Comparison of ENCODE assay signal across 12 cellular contexts in the genomic region with DNA sequence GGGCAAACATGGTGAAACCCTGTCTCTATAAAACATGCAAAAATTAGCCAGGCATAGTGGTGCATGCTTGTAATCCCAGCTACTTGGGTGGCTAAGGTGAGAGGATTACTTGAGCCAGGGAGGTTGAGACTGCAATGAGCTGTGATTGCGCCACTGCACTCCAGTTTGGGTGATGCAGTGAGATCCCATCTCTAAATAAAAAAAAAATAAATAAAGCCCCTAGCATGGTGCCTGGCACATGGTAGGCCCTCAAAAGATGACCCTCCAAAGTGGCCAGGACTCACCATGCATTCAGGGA.
DNase-seq lines count a peak whose midpoint lies in the region.
"Had no signal": no experiment of that assay in that cellular context is flagged by ENCODE, and none has a peak within 500 bp of the region (broad histone marks: within the 10 kb centered on the region; RNA-seq: fewer than 3 reads in every experiment).

No MANE protein-coding gene starts in this region.

- H3K14ac ChIP-seq in trophoblast cell (ENCODE audit: low read length), result no peak overlapping the region

- peak overlapping the region; percentile 55 to 93 (median 76); a peak in 21 of 22 replicates for H3K4me2 ChIP-seq in BLaER1 treated with 17β-estradiol and CSF1 and Interleukin-3, amounts not matched to agents 10 nM and 100 nM
- no peak overlapping the region for H3K4me2 ChIP-seq in trophoblast cell (ENCODE audit: low read length)

- peaks cover 39 to 95% (median 53%) of the 10 kb centered on the region in 10 experiments for H3K4me1 ChIP-seq in BLaER1 treated with 17β-estradiol and CSF1 and Interleukin-3, amounts not matched to agents 10 nM and 100 nM
- H3K4me1 ChIP-seq in CD8-positive, alpha-beta memory T cell (ENCODE audit: insufficient read depth, low read length), result peaks cover 89% of the 10 kb centered on the region
- H3K4me1 ChIP-seq in mucosa of rectum (ENCODE audit: control insufficient read depth in 2 of 2, insufficient read depth in 2 of 2, low read length in 2 of 2) (peaks cover 20 to 27% of the 10 kb centered on the region in 2 donors), trophoblast cell (ENCODE audit: control insufficient read depth in 1 of 2, insufficient read depth in 2 of 2, low read length in 2 of 2) (peaks cover 21 to 35% of the 10 kb centered on the region in 2 experiments)

- H3K27me3 Mint-ChIP-seq in CD8-positive, alpha-beta memory T cell, result no peaks in the 10 kb centered on the region
- H3K27me3 Mint-ChIP-seq in activated T-helper 2 cell treated with anti-CD3 and anti-CD28 coated beads, Interferon-gamma antibody, Interleukin-2, Interleukin-4, amounts not matched to agents 10 μg/mL and 5 μg/mL and 100 μg/mL, durations not matched to agents 14 hours and 24 hours and 36 hours (ENCODE audit: low read depth), result no peaks in the 10 kb centered on the region

- POLR2A ChIA-PET in CD8-positive, alpha-beta memory T cell (lab: Charles Lee), result interaction anchor here (1.9 kb wide), 1 partner anchor 53 kb away, joined by 12 read pairs; no protein-coding TSS in a partner anchor

- H4K20me1 ChIP-seq in BLaER1 treated with 17β-estradiol and CSF1 and Interleukin-3, amounts not matched to agents 10 nM and 100 nM, result peaks cover 22 to 97% (median 93%) of the 10 kb centered on the region in 11 experiments

- H3K4me1 Mint-ChIP-seq in CD8-positive, alpha-beta memory T cell, result peaks cover 72 to 89% (median 89%) of the 10 kb centered on the region in 3 donors
- H3K4me1 Mint-ChIP-seq in activated T-helper 2 cell treated with anti-CD3 and anti-CD28 coated beads, Interferon-gamma antibody, Interleukin-2, Interleukin-4, amounts not matched to agents 10 μg/mL and 5 μg/mL and 100 μg/mL, durations not matched to agents 14 hours and 24 hours and 36 hours (ENCODE audit: low read depth), result peaks cover 78% of the 10 kb centered on the region

- intact Hi-C loops in activated T-helper 2 cell treated with anti-CD3 and anti-CD28 coated beads, Interferon-gamma antibody, Interleukin-2, Interleukin-4, amounts not matched to agents 10 μg/mL and 5 μg/mL and 100 μg/mL, durations not matched to agents 14 hours and 24 hours and 36 hours (cut with micrococcal nuclease), result loop anchor here (1.0 to 5.0 kb wide), 10 partner anchors 18 to 193 kb away; no protein-coding TSS in a partner anchor

- no peak overlapping the region for H3K9ac ChIP-seq in BLaER1 treated with 17β-estradiol and CSF1 and Interleukin-3, amounts not matched to agents 10 nM and 100 nM
- H3K9ac ChIP-seq in mucosa of rectum (ENCODE audit: low read depth in 1 of 2, low read length in 2 of 2) (no peak overlapping the region), trophoblast cell (ENCODE audit: low read length) (no peak overlapping the region)

- H2AK5ac ChIP-seq in trophoblast cell (ENCODE audit: low read length), result no peak overlapping the region

- no peak for DNase-seq in CD8-positive, alpha-beta memory T cell
- no peak for DNase-seq in activated T-helper 2 cell treated with anti-CD3 and anti-CD28 coated beads, Interferon-gamma antibody, Interleukin-2, Interleukin-4, amounts not matched to agents 10 μg/mL and 5 μg/mL and 100 μg/mL, durations not matched to agents 14 hours and 24 hours and 36 hours (ENCODE audit: low spot score)
- DNase-seq in GDM1 (lab: John Stamatoyannopoulos, UW) (no peak), T-helper 9 cell (no peak), trophoblast cell (no peak)
- DNase-seq in stimulated activated naive CD4-positive, alpha-beta T cell (lab: John Stamatoyannopoulos, UW), result no peak
- DNase-seq: Caco-2, GOT3, NCI-H1105, retina had no signal

- H2BK120ac ChIP-seq in trophoblast cell (ENCODE audit: insufficient read depth, low read length, poor library complexity), result no peak overlapping the region

- no peak overlapping the region for H3K18ac ChIP-seq in trophoblast cell (ENCODE audit: low read length)

- H3K36me3 Mint-ChIP-seq in CD8-positive, alpha-beta memory T cell, result no peaks in the 10 kb centered on the region
- H3K36me3 Mint-ChIP-seq in activated T-helper 2 cell treated with anti-CD3 and anti-CD28 coated beads, Interferon-gamma antibody, Interleukin-2, Interleukin-4, amounts not matched to agents 10 μg/mL and 5 μg/mL and 100 μg/mL, durations not matched to agents 14 hours and 24 hours and 36 hours (ENCODE audit: low read depth), result peaks cover 21% of the 10 kb centered on the region

- H3K79me2 ChIP-seq in trophoblast cell (ENCODE audit: control insufficient read depth, insufficient read depth, low read length, poor library complexity), result no peaks in the 10 kb centered on the region

- no peak overlapping the region for H3K4ac ChIP-seq in trophoblast cell (ENCODE audit: low read depth, low read length)

- no peak overlapping the region for H4K91ac ChIP-seq in trophoblast cell (ENCODE audit: low read depth, low read length)

- H2BK12ac ChIP-seq in trophoblast cell (ENCODE audit: low read length), result no peak overlapping the region

- CTCF ChIA-PET in CD8-positive, alpha-beta memory T cell (lab: Charles Lee), result interaction anchor here (1.0 to 4.1 kb wide), 4 partner anchors 53 to 120 kb away, joined by 3 to 22 read pairs (median 10); no protein-coding TSS in a partner anchor

- peak overlapping the region in 5 of 8 donors; percentile 61 to 94 (median 79) for H3K27ac Mint-ChIP-seq in CD8-positive, alpha-beta memory T cell
- peak overlapping the region; percentile 91 for H3K27ac Mint-ChIP-seq in activated T-helper 2 cell treated with anti-CD3 and anti-CD28 coated beads, Interferon-gamma antibody, Interleukin-2, Interleukin-4, amounts not matched to agents 10 μg/mL and 5 μg/mL and 100 μg/mL, durations not matched to agents 14 hours and 24 hours and 36 hours

- H3K4me3 Mint-ChIP-seq in CD8-positive, alpha-beta memory T cell, result peak overlapping the region in 4 of 7 donors; percentile 51 to 89 (median 72)
- no peak overlapping the region for H3K4me3 Mint-ChIP-seq in activated T-helper 2 cell treated with anti-CD3 and anti-CD28 coated beads, Interferon-gamma antibody, Interleukin-2, Interleukin-4, amounts not matched to agents 10 μg/mL and 5 μg/mL and 100 μg/mL, durations not matched to agents 14 hours and 24 hours and 36 hours (ENCODE audit: low read depth)

- no peak overlapping the region for H4K12ac ChIP-seq in trophoblast cell (ENCODE audit: low read depth, low read length)

- no CpG with 5 or more reads among the region's 1 CpG for WGBS in trophoblast cell (ENCODE audit: extremely low coverage, insufficient coverage, insufficient read length)

- no peaks in the 10 kb centered on the region for H3K9me3 ChIP-seq in BLaER1 treated with 17β-estradiol and CSF1 and Interleukin-3, amounts not matched to agents 10 nM and 100 nM (replicated peaks in 1 of 11)
- H3K9me3 ChIP-seq in CD8-positive, alpha-beta memory T cell (ENCODE audit: low read length), result no peaks in the 10 kb centered on the region
- H3K9me3 ChIP-seq in mucosa of rectum (ENCODE audit: control insufficient read depth in 2 of 2, low read length in 2 of 2), result no peaks in the 10 kb centered on the region
- no peaks in the 10 kb centered on the region for H3K9me3 ChIP-seq in trophoblast cell (ENCODE audit: insufficient read depth, low read depth, low read length)
- H3K9me3 ChIP-seq: Caco-2 had no signal

- H4K8ac ChIP-seq in trophoblast cell (ENCODE audit: low read depth, low read length), result no peak overlapping the region

- H3K27ac ChIP-seq in BLaER1 treated with 17β-estradiol and CSF1 and Interleukin-3, amounts not matched to agents 10 nM and 100 nM, result no peak overlapping the region; a peak in 1 of 22 replicates
- H3K27ac ChIP-seq in CD8-positive, alpha-beta memory T cell (ENCODE audit: low read depth, low read length), result no peak overlapping the region
- H3K27ac ChIP-seq in mucosa of rectum (ENCODE audit: low read depth in 2 of 2, low read length in 2 of 2), result peak overlapping the region; percentile 59 to 73
- no peak overlapping the region for H3K27ac ChIP-seq in trophoblast cell (ENCODE audit: low read depth, low read length)

- no peak overlapping the region for H2BK5ac ChIP-seq in trophoblast cell (ENCODE audit: low read depth, low read length, poor library complexity)

- peaks cover 0 to 69% (median 0%) of the 10 kb centered on the region in 11 experiments; a peak in 8 of 22 replicates for H3K36me3 ChIP-seq in BLaER1 treated with 17β-estradiol and CSF1 and Interleukin-3, amounts not matched to agents 10 nM and 100 nM
- H3K36me3 ChIP-seq in CD8-positive, alpha-beta memory T cell (ENCODE audit: insufficient read depth, low read length), result no peaks in the 10 kb centered on the region
- H3K36me3 ChIP-seq in mucosa of rectum (ENCODE audit: control insufficient read depth in 2 of 2, insufficient read depth in 2 of 2, low read length in 2 of 2) (no peaks in the 10 kb centered on the region), trophoblast cell (ENCODE audit: control insufficient read depth in 1 of 2, insufficient read depth in 2 of 2, low read length in 2 of 2) (no peaks in the 10 kb centered on the region)

- no peaks in the 10 kb centered on the region for H3K9me3 Mint-ChIP-seq in CD8-positive, alpha-beta memory T cell
- H3K9me3 Mint-ChIP-seq in activated T-helper 2 cell treated with anti-CD3 and anti-CD28 coated beads, Interferon-gamma antibody, Interleukin-2, Interleukin-4, amounts not matched to agents 10 μg/mL and 5 μg/mL and 100 μg/mL, durations not matched to agents 14 hours and 24 hours and 36 hours, result no peaks in the 10 kb centered on the region

- H3K79me1 ChIP-seq in trophoblast cell (ENCODE audit: low read length), result peaks cover 4% of the 10 kb centered on the region

- H3K4me3 ChIP-seq in BLaER1 treated with 17β-estradiol and CSF1 and Interleukin-3, amounts not matched to agents 10 nM and 100 nM, result no peak overlapping the region; a peak in 1 of 20 replicates
- no peak overlapping the region for H3K4me3 ChIP-seq in CD8-positive, alpha-beta memory T cell (ENCODE audit: low read length)
- H3K4me3 ChIP-seq in mucosa of rectum (ENCODE audit: low read length in 2 of 2) (no peak overlapping the region), trophoblast cell (ENCODE audit: low read depth, low read length) (no peak overlapping the region)

- 0 out of 22 replicates have a peak, but pooled peaks cover 0 to 7% (median 0%) of the 10 kb centered on the region in 11 experiments for H3K27me3 ChIP-seq in BLaER1 treated with 17β-estradiol and CSF1 and Interleukin-3, amounts not matched to agents 10 nM and 100 nM
- no peaks in the 10 kb centered on the region for H3K27me3 ChIP-seq in CD8-positive, alpha-beta memory T cell (ENCODE audit: insufficient read depth, low read length, poor library complexity, severe bottlenecking)
- H3K27me3 ChIP-seq in mucosa of rectum (ENCODE audit: control insufficient read depth in 2 of 2, insufficient read depth in 2 of 2, low read length in 2 of 2) (no peaks in the 10 kb centered on the region), trophoblast cell (ENCODE audit: insufficient read depth, low read length) (no peaks in the 10 kb centered on the region)

- H3K23ac ChIP-seq in trophoblast cell (ENCODE audit: low read length), result no peak overlapping the region

- no peak overlapping the region for H2AFZ ChIP-seq in trophoblast cell (ENCODE audit: insufficient read depth, low read length, poor library complexity)

Comparison
In these comparisons a context has a peak if more than half of its experiments do, and no peak if none do; other contexts are left out.
1. H3K27ac ChIP-seq: peak in mucosa of rectum (2 of 2); none in BLaER1 treated with 17β-estradiol and CSF1 and Interleukin-3, amounts not matched to agents 10 nM and 100 nM (0 of 11), CD8-positive, alpha-beta memory T cell (single experiment) and trophoblast cell (single experiment).